19 cellular contexts compared by ENCODE assay signal in genomic region chrX:71216446-71216845, GRCh38. TPM values are rescaled to one million over a fixed set of nuclear protein-coding genes. Genes with fewer than 3 reads are reported as not detected.
A peak's percentile ranks its signal among the peaks of the same experiment; 100 is the strongest.
DNase-seq lines count a peak whose midpoint lies in the region; ATAC-seq and TF ChIP-seq lines count a peak whose summit lies in the region.
"Had no signal": no experiment of that assay in that cellular context is flagged by ENCODE, and none has a peak within 500 bp of the region (broad histone marks: within the 10 kb centered on the region; RNA-seq: fewer than 3 reads in every experiment).

No MANE protein-coding gene starts in this region.

- H3K4me1 ChIP-seq in H9 (ENCODE audit: insufficient read depth, low read length), result no peaks in the 10 kb centered on the region
- peaks cover 6 to 9% of the 10 kb centered on the region in 2 donors for H3K4me1 ChIP-seq in duodenal mucosa (ENCODE audit: control insufficient read depth in 1 of 2, insufficient read depth in 2 of 2, low read length in 2 of 2)
- no peaks in the 10 kb centered on the region for H3K4me1 ChIP-seq in neural progenitor cell
- H3K4me1 ChIP-seq: adrenal gland, parathyroid adenoma had no signal

- WGBS in H9 (ENCODE audit: extremely low coverage, insufficient read length, low lambda C conversion rate), result no CpG with 5 or more reads among the region's 6 CpGs

- no peak overlapping the region for H3K14ac ChIP-seq in H9 (ENCODE audit: insufficient read depth, low read length)

- CTCF ChIA-PET in activated naive CD4-positive, alpha-beta T cell treated with anti-CD3 and anti-CD28 coated beads, Interleukin-2, amount 10 ng/mL, durations not matched to agents 7 days and 5 days (lab: Charles Lee), result interaction anchor here (1.5 kb wide), 1 partner anchor 9 kb away, joined by 3 read pairs; no protein-coding TSS in a partner anchor

- no peak for TF ChIP-seq CTCF in H9 (conservative IDR thresholded peaks at IDR 0.05)
- no peak for TF ChIP-seq CTCF in neural progenitor cell (IDR thresholded peaks at IDR 0.05)

- no peak overlapping the region for H2BK12ac ChIP-seq in H9 (ENCODE audit: insufficient read length, low read depth, low read length)

- H3T11ph ChIP-seq in H9 (ENCODE audit: low read length), result no peak overlapping the region

- H3K23ac ChIP-seq in H9 (ENCODE audit: insufficient read length, low read depth, low read length), result no peak overlapping the region

- no peak overlapping the region for H4K91ac ChIP-seq in H9 (ENCODE audit: insufficient read length, low read depth, low read length)

- H3K4me2 ChIP-seq in H9 (ENCODE audit: insufficient read depth, insufficient read length, low read length), result no peak overlapping the region
- no peak overlapping the region for H3K4me2 ChIP-seq in neural progenitor cell

- no peak for DNase-seq in H9
- DNase-seq in NCI-H2107 treated with DMSO at 0.1 percent for 48 hours (lab: John Stamatoyannopoulos, UW; ENCODE audit: unreplicated experiment), result peak; percentile 93
- DNase-seq in neural progenitor cell (ENCODE audit: low spot score), result no peak
- DNase-seq in effector memory CD8-positive, alpha-beta T cell, result no peak
- no peak for DNase-seq in activated naive CD4-positive, alpha-beta T cell treated with anti-CD3 and anti-CD28 coated beads, Interleukin-2, amount 10 ng/mL, durations not matched to agents 7 days and 5 days
- DNase-seq: activated CD4-positive, alpha-beta T cell treated with anti-CD3 and anti-CD28 coated beads for 36 hours; activated T-cell treated with anti-CD3 and anti-CD28 coated beads, Interleukin-2, amount 50 U/mL, for 24 hours; adrenal gland; mesenchymal stem cell; NCI-H1694 treated with DMSO at 0.1 percent for 48 hours; stimulated activated CD4-positive, alpha-beta T cell treated with anti-CD3 and anti-CD28 coated beads, Interleukin-15, amount 100 ng/mL, for 24 hours had no signal

- H3K79me1 ChIP-seq in H9 (ENCODE audit: insufficient read depth, low read depth, low read length, poor library complexity, severe bottlenecking), result no peaks in the 10 kb centered on the region

- H3K27me3 ChIP-seq in H9 (ENCODE audit: insufficient read depth, low read length) (no peaks in the 10 kb centered on the region), duodenal mucosa (ENCODE audit: control insufficient read depth in 1 of 2, insufficient read depth in 2 of 2, low read length in 2 of 2) (no peaks in the 10 kb centered on the region), neural progenitor cell (no peaks in the 10 kb centered on the region)

- H3K36me3 ChIP-seq in duodenal mucosa (ENCODE audit: control insufficient read depth in 1 of 2, insufficient read depth in 2 of 2, low read length in 2 of 2) (no peaks in the 10 kb centered on the region), neural progenitor cell (no peaks in the 10 kb centered on the region)
- H3K36me3 ChIP-seq: adrenal gland had no signal

- H3K9me3 ChIP-seq in H9 (ENCODE audit: control insufficient read depth, low read depth, low read length) (peaks cover 17% of the 10 kb centered on the region), duodenal mucosa (ENCODE audit: control insufficient read depth in 1 of 2, low read length in 2 of 2) (no peaks in the 10 kb centered on the region), neural progenitor cell (ENCODE audit: low read depth) (no peaks in the 10 kb centered on the region)
- H3K9me3 ChIP-seq: adrenal gland had no signal

- H2AK5ac ChIP-seq in H9 (ENCODE audit: insufficient read length, low read length), result no peak overlapping the region

- H3K9ac ChIP-seq in H9 (ENCODE audit: extremely low read depth, insufficient read length, low read length), result no peak overlapping the region
- peak overlapping the region; percentile 43 to 66 for H3K9ac ChIP-seq in duodenal mucosa (ENCODE audit: low read depth in 1 of 2, low read length in 2 of 2)
- H3K9ac ChIP-seq in neural progenitor cell, result no peak overlapping the region
- H3K9ac ChIP-seq: parathyroid adenoma had no signal

- peaks cover 9 to 29% of the 10 kb centered on the region in 2 experiments for H3K4me1 Mint-ChIP-seq in H9
- peaks cover 7% of the 10 kb centered on the region for H3K4me1 Mint-ChIP-seq in neural progenitor cell
- no peaks in the 10 kb centered on the region for H3K4me1 Mint-ChIP-seq in effector memory CD8-positive, alpha-beta T cell (ENCODE audit: low read depth in 2 of 2)
- H3K4me1 Mint-ChIP-seq in activated naive CD4-positive, alpha-beta T cell treated with anti-CD3 and anti-CD28 coated beads, Interleukin-2, amount 10 ng/mL, durations not matched to agents 7 days and 5 days, result peaks cover 4% of the 10 kb centered on the region

- no peak overlapping the region for H3K27ac ChIP-seq in H9 (ENCODE audit: insufficient read length, low read depth, low read length)
- H3K27ac ChIP-seq in duodenal mucosa (ENCODE audit: low read depth, low read length), result peak overlapping the region; percentile 3
- H3K27ac ChIP-seq in neural progenitor cell, result no peak overlapping the region
- H3K27ac ChIP-seq: adrenal gland, parathyroid adenoma had no signal

- no peak overlapping the region for H3K56ac ChIP-seq in H9 (ENCODE audit: insufficient read length, low read depth, low read length)

- H3K9me3 Mint-ChIP-seq in H9 (peaks cover 62 to 68% of the 10 kb centered on the region in 2 experiments), neural progenitor cell (peaks cover 4% of the 10 kb centered on the region)
- H3K9me3 Mint-ChIP-seq in effector memory CD8-positive, alpha-beta T cell, result no peaks in the 10 kb centered on the region
- H3K9me3 Mint-ChIP-seq in activated naive CD4-positive, alpha-beta T cell treated with anti-CD3 and anti-CD28 coated beads, Interleukin-2, amount 10 ng/mL, durations not matched to agents 7 days and 5 days, result no peaks in the 10 kb centered on the region
- H3K9me3 Mint-ChIP-seq: activated T-cell treated with anti-CD3 and anti-CD28 coated beads, Interleukin-2, amount 50 U/mL, for 24 hours; T-helper 1 cell treated with Interleukin-12 subunit alpha and Interleukin-12 subunit beta and Interleukin-4 antibody, amounts not matched to agents 30 μg/mL and 1 μg/mL, for 36 hours; type B pancreatic cell had no signal

- H4K20me1 ChIP-seq in H9 (ENCODE audit: control insufficient read depth, insufficient read depth, insufficient read length) (no peaks in the 10 kb centered on the region), neural progenitor cell (ENCODE audit: low read depth) (no peaks in the 10 kb centered on the region)

- H4K5ac ChIP-seq in H9 (ENCODE audit: insufficient read length, low read depth, low read length), result no peak overlapping the region

- no peak overlapping the region for H3K4ac ChIP-seq in H9 (ENCODE audit: low read depth, low read length)

- H2AFZ ChIP-seq in H9 (ENCODE audit: low read length), result no peak overlapping the region
- peak overlapping the region; percentile 57 for H2AFZ ChIP-seq in neural progenitor cell (replicated peaks)
- H2AFZ ChIP-seq: parathyroid adenoma had no signal

- no peak overlapping the region for H4K8ac ChIP-seq in H9 (replicated peaks; ENCODE audit: insufficient read length, low read depth, low read length)

- H3K27me3 Mint-ChIP-seq in H9 (ENCODE audit: low read depth) (peaks cover 4% of the 10 kb centered on the region), neural progenitor cell (ENCODE audit: insufficient read depth, low read depth) (peaks cover 4% of the 10 kb centered on the region)
- peaks cover 5 to 24% of the 10 kb centered on the region in 2 donors for H3K27me3 Mint-ChIP-seq in effector memory CD8-positive, alpha-beta T cell
- peaks cover 11% of the 10 kb centered on the region for H3K27me3 Mint-ChIP-seq in activated naive CD4-positive, alpha-beta T cell treated with anti-CD3 and anti-CD28 coated beads, Interleukin-2, amount 10 ng/mL, durations not matched to agents 7 days and 5 days
- H3K27me3 Mint-ChIP-seq: activated CD4-positive, alpha-beta T cell treated with anti-CD3 and anti-CD28 coated beads for 36 hours; type B pancreatic cell had no signal

- ATAC-seq in effector memory CD8-positive, alpha-beta T cell (replicated peaks), result no peak
- ATAC-seq in GM21515 (IDR thresholded peaks at IDR 0.05; ENCODE audit: unreplicated experiment), result no peak
- ATAC-seq in HG02852 (IDR thresholded peaks at IDR 0.05; ENCODE audit: unreplicated experiment), result no peak
- ATAC-seq: activated CD4-positive, alpha-beta T cell treated with anti-CD3 and anti-CD28 coated beads for 36 hours; Panc1 had no signal

- peak overlapping the region; percentile 17 for H3K18ac ChIP-seq in H9 (ENCODE audit: insufficient read length, low read depth, low read length)

- no peak overlapping the region for H2BK5ac ChIP-seq in H9 (ENCODE audit: insufficient read length, low read length)

- H3K36me3 Mint-ChIP-seq in H9 (ENCODE audit: insufficient read depth in 1 of 3, low read depth in 3 of 3), result peaks cover 0 to 2% (median 2%) of the 10 kb centered on the region in 3 experiments; a peak in 4 of 7 replicates
- no peaks in the 10 kb centered on the region for H3K36me3 Mint-ChIP-seq in neural progenitor cell
- no peaks in the 10 kb centered on the region for H3K36me3 Mint-ChIP-seq in effector memory CD8-positive, alpha-beta T cell (ENCODE audit: insufficient read depth)
- no peaks in the 10 kb centered on the region for H3K36me3 Mint-ChIP-seq in activated naive CD4-positive, alpha-beta T cell treated with anti-CD3 and anti-CD28 coated beads, Interleukin-2, amount 10 ng/mL, durations not matched to agents 7 days and 5 days
- H3K36me3 Mint-ChIP-seq: type B pancreatic cell had no signal

- H3K27ac Mint-ChIP-seq in H9 (peak overlapping the region in 2 of 3 experiments; percentile 53 to 86; a peak in 2 of 7 replicates), neural progenitor cell (no peak overlapping the region)
- H3K27ac Mint-ChIP-seq in effector memory CD8-positive, alpha-beta T cell, result no peak overlapping the region
- no peak overlapping the region for H3K27ac Mint-ChIP-seq in activated naive CD4-positive, alpha-beta T cell treated with anti-CD3 and anti-CD28 coated beads, Interleukin-2, amount 10 ng/mL, durations not matched to agents 7 days and 5 days
- H3K27ac Mint-ChIP-seq: activated CD4-positive, alpha-beta T cell treated with anti-CD3 and anti-CD28 coated beads for 36 hours; activated T-cell treated with anti-CD3 and anti-CD28 coated beads, Interleukin-2, amount 50 U/mL, for 24 hours; T-helper 1 cell treated with Interleukin-12 subunit alpha and Interleukin-12 subunit beta and Interleukin-4 antibody, amounts not matched to agents 30 μg/mL and 1 μg/mL, for 36 hours; type B pancreatic cell had no signal

- no peaks in the 10 kb centered on the region for H3F3A ChIP-seq in neural progenitor cell (ENCODE audit: low read depth)

- no peak overlapping the region for H2BK20ac ChIP-seq in H9 (ENCODE audit: low read depth, low read length, poor library complexity, severe bottlenecking)

- H2BK120ac ChIP-seq in H9 (ENCODE audit: low read depth, low read length, poor library complexity, severe bottlenecking), result no peak overlapping the region

- H3K79me2 ChIP-seq in H9 (ENCODE audit: insufficient read depth, low read length) (no peaks in the 10 kb centered on the region), neural progenitor cell (ENCODE audit: low read depth) (no peaks in the 10 kb centered on the region)
- H3K79me2 ChIP-seq: parathyroid adenoma had no signal

- H3K4me3 ChIP-seq in duodenal mucosa (ENCODE audit: low read depth in 1 of 2, low read length in 2 of 2), result peak overlapping the region; percentile 73
- no peak overlapping the region for H3K4me3 ChIP-seq in neural progenitor cell
- H3K4me3 ChIP-seq: adrenal gland had no signal

- H3K4me3 Mint-ChIP-seq in H9 (no peak overlapping the region; a peak in 1 of 5 replicates), neural progenitor cell (no peak overlapping the region)
- no peak overlapping the region for H3K4me3 Mint-ChIP-seq in effector memory CD8-positive, alpha-beta T cell
- no peak overlapping the region for H3K4me3 Mint-ChIP-seq in activated naive CD4-positive, alpha-beta T cell treated with anti-CD3 and anti-CD28 coated beads, Interleukin-2, amount 10 ng/mL, durations not matched to agents 7 days and 5 days
- H3K4me3 Mint-ChIP-seq: activated CD4-positive, alpha-beta T cell treated with anti-CD3 and anti-CD28 coated beads for 36 hours; activated T-cell treated with anti-CD3 and anti-CD28 coated beads, Interleukin-2, amount 50 U/mL, for 24 hours; T-helper 1 cell treated with Interleukin-12 subunit alpha and Interleukin-12 subunit beta and Interleukin-4 antibody, amounts not matched to agents 30 μg/mL and 1 μg/mL, for 36 hours; type B pancreatic cell had no signal

- no peaks in the 10 kb centered on the region for H3K23me2 ChIP-seq in H9 (ENCODE audit: insufficient read length, low read depth, low read length, poor library complexity, severe bottlenecking)

- no peak overlapping the region for H2BK15ac ChIP-seq in H9 (ENCODE audit: low read depth, low read length)

RNA-seq across cellular contexts. Expression of gene GJB1, which starts 6.6 kb away (rescaled TPM):
- total RNA-seq in H9 (2021) (not detected in 2 replicates), neural progenitor cell (ENCODE audit: low replicate concordance) (not detected in 2 replicates)
- total RNA-seq: activated CD4-positive, alpha-beta T cell treated with anti-CD3 and anti-CD28 coated beads for 36 hours; fibroblast of lung had no signal

RNA-seq across cellular contexts. Expression of gene ZMYM3, which starts 37.5 kb away (rescaled TPM):
- 83.4 and 86.5 TPM in 2 replicates for total RNA-seq in H9 (2021)
- 50.8 and 85.8 TPM in 2 replicates for total RNA-seq in neural progenitor cell (ENCODE audit: low replicate concordance)

Comparison
In these comparisons a context has a peak if more than half of its experiments do, and no peak if none do; other contexts are left out.
1. H3K9ac ChIP-seq: peak in duodenal mucosa (2 of 2); none in H9 (single experiment) and neural progenitor cell (single experiment).
2. H3K27ac Mint-ChIP-seq: peak in H9 (2 of 3); none in neural progenitor cell (single experiment), effector memory CD8-positive, alpha-beta T cell (0 of 2) and activated naive CD4-positive, alpha-beta T cell treated with anti-CD3 and anti-CD28 coated beads, Interleukin-2, amount 10 ng/mL, durations not matched to agents 7 days and 5 days (single experiment).